ENCODE assay signal across 19 cellular contexts in the genomic region with DNA sequence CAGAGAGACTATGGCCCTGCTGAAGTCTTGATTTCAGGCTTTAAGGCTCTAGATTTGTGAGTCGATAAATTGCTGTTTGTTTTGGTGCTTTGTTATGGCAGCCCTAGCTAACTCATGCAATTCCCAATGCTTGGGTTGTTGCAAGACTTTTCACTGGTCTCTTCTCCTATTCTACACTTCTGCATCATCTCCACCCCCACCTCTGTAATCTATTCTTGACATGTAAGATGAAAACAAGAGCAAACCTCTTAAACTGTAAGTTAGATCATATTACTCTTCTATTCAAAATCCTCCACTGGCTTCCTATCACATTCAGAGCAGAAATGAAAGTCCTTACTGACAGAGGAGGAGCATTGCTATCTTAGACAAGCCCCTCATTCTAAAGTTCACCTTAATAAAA.
"Had no signal": no experiment of that assay in that cellular context is flagged by ENCODE, and none has a peak within 500 bp of the region (broad histone marks: within the 10 kb centered on the region; RNA-seq: fewer than 3 reads in every experiment).

No MANE protein-coding gene starts in this region.

- DNase-seq: effector memory CD8-positive, alpha-beta T cell; esophagus squamous epithelium; foreskin keratinocyte; left colon; left ventricle myocardium superior; mucosa of descending colon; naive thymus-derived CD8-positive, alpha-beta T cell; psoas muscle; retina; right lobe of liver; spleen; stimulated activated CD4-positive, alpha-beta T cell treated with anti-CD3 and anti-CD28 coated beads, Interleukin-2, amount 100 ng/mL, for 24 hours; stimulated activated CD4-positive, alpha-beta T cell treated with anti-CD3 and anti-CD28 coated beads, Interleukin-4, amount 100 ng/mL, for 4 hours; stimulated activated naive B cell treated with anti-CD40 and anti-IgM and Interleukin-4, amounts not matched to agents 10 μg/mL and 1 μg/mL and 100 μg/mL, for 72 hours; stimulated activated naive CD8-positive, alpha-beta T cell treated with anti-CD3 and anti-CD28 coated beads, Interleukin-15, amount 100 ng/mL, for 72 hours; testis had no signal

- H3K4me1 Mint-ChIP-seq: naive thymus-derived CD8-positive, alpha-beta T cell; stimulated activated naive B cell treated with anti-CD40 and anti-IgM and Interleukin-4, amounts not matched to agents 10 μg/mL and 1 μg/mL and 100 μg/mL, for 72 hours; stimulated activated naive CD8-positive, alpha-beta T cell treated with anti-CD3 and anti-CD28 coated beads, Interleukin-15, amount 100 ng/mL, for 72 hours had no signal

- H3K27ac ChIP-seq: esophagus squamous epithelium, foreskin keratinocyte, neutrophil, psoas muscle, right lobe of liver, spleen, testis, tibial nerve had no signal

- H3K27me3 ChIP-seq: esophagus squamous epithelium, foreskin keratinocyte, neutrophil, right lobe of liver, spleen, testis, tibial nerve had no signal

- H3K36me3 Mint-ChIP-seq: naive thymus-derived CD8-positive, alpha-beta T cell; stimulated activated naive B cell treated with anti-CD40 and anti-IgM and Interleukin-4, amounts not matched to agents 10 μg/mL and 1 μg/mL and 100 μg/mL, for 72 hours had no signal

- H3K4me3 ChIP-seq: esophagus squamous epithelium, lung, mucosa of descending colon, psoas muscle, right lobe of liver, spleen, testis, tibial nerve had no signal

- H3K4me1 ChIP-seq: psoas muscle, right lobe of liver, spleen, testis, tibial nerve had no signal

- H3K27ac Mint-ChIP-seq: effector memory CD8-positive, alpha-beta T cell; naive thymus-derived CD8-positive, alpha-beta T cell; stimulated activated naive B cell treated with anti-CD40 and anti-IgM and Interleukin-4, amounts not matched to agents 10 μg/mL and 1 μg/mL and 100 μg/mL, for 72 hours; stimulated activated naive CD8-positive, alpha-beta T cell treated with anti-CD3 and anti-CD28 coated beads, Interleukin-15, amount 100 ng/mL, for 72 hours had no signal

- H3K36me3 ChIP-seq: esophagus squamous epithelium, neutrophil, right lobe of liver, spleen, tibial nerve had no signal

- H3K9me3 ChIP-seq: esophagus squamous epithelium, neutrophil, psoas muscle, right lobe of liver, spleen, testis, tibial nerve had no signal

- H3K27me3 Mint-ChIP-seq: effector memory CD8-positive, alpha-beta T cell; stimulated activated naive B cell treated with anti-CD40 and anti-IgM and Interleukin-4, amounts not matched to agents 10 μg/mL and 1 μg/mL and 100 μg/mL, for 72 hours; stimulated activated naive CD8-positive, alpha-beta T cell treated with anti-CD3 and anti-CD28 coated beads, Interleukin-15, amount 100 ng/mL, for 72 hours had no signal

- H3K4me3 Mint-ChIP-seq: effector memory CD8-positive, alpha-beta T cell; naive thymus-derived CD8-positive, alpha-beta T cell; stimulated activated naive B cell treated with anti-CD40 and anti-IgM and Interleukin-4, amounts not matched to agents 10 μg/mL and 1 μg/mL and 100 μg/mL, for 72 hours; stimulated activated naive CD8-positive, alpha-beta T cell treated with anti-CD3 and anti-CD28 coated beads, Interleukin-15, amount 100 ng/mL, for 72 hours had no signal
